In the genomic region with DNA sequence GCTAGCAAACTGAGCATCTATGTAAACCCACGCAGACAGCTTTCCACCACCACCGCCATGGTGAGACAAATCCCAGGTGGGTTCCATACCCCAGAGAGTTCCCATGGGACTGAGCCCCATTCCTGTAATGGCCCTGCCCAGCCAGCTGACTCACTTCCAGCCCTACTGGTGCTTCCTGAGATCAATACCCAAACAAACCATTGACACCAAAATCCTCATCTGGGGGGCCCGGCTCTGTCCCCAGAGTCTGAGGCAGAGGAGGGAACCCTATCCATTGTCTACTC, we compare ENCODE assay signal across 16 cellular contexts. TPM values are rescaled to one million over a fixed set of nuclear protein-coding genes. Genes with fewer than 3 reads are reported as not detected.
A peak's percentile ranks its signal among the peaks of the same experiment; 100 is the strongest.
DNase-seq lines count a peak whose midpoint lies in the region; ATAC-seq, FAIRE-seq and TF ChIP-seq lines count a peak whose summit lies in the region.
"Had no signal": no experiment of that assay in that cellular context is flagged by ENCODE, and none has a peak within 500 bp of the region (broad histone marks: within the 10 kb centered on the region; RNA-seq: fewer than 3 reads in every experiment).

No MANE protein-coding gene starts in this region.

- no peak overlapping the region for H3K27ac Mint-ChIP-seq in osteocyte (ENCODE audit: unreplicated experiment)
- H3K27ac Mint-ChIP-seq: CD8-positive, alpha-beta T cell had no signal

- no peak overlapping the region for H3K4me3 Mint-ChIP-seq in osteocyte (ENCODE audit: unreplicated experiment)
- H3K4me3 Mint-ChIP-seq: CD8-positive, alpha-beta T cell had no signal

- no peaks in the 10 kb centered on the region for H3K36me3 Mint-ChIP-seq in osteocyte (ENCODE audit: unreplicated experiment)
- H3K36me3 Mint-ChIP-seq: CD8-positive, alpha-beta T cell had no signal

- no peak overlapping the region for H3K4me3 ChIP-seq in bronchial epithelial cell (ENCODE audit: low read depth, low read length)
- no peak overlapping the region for H3K4me3 ChIP-seq in H7 (ENCODE audit: insufficient read depth, low read depth, low read length)
- H3K4me3 ChIP-seq: A549, HAP-1 had no signal

- no peaks in the 10 kb centered on the region for H3K9me3 Mint-ChIP-seq in osteocyte (ENCODE audit: unreplicated experiment)
- H3K9me3 Mint-ChIP-seq: CD8-positive, alpha-beta T cell had no signal

- peak; percentile 64 for FAIRE-seq in bronchial epithelial cell (lab: Jason Lieb, UNC)
- FAIRE-seq: A549 had no signal

- DNase-seq in activated CD8-positive, alpha-beta memory T cell treated with anti-CD3 and anti-CD28 coated beads for 24 hours = peak; percentile 44
- DNase-seq in activated CD8-positive, alpha-beta memory T cell treated with anti-CD3 and anti-CD28 coated beads, Interleukin-2, amount 50 U/mL, for 4 hours = no peak
- DNase-seq in bronchial epithelial cell (ENCODE audit: low read depth) = no peak
- peak; percentile 63 for DNase-seq in osteocyte (ENCODE audit: extremely low spot score, unreplicated experiment)
- no peak for DNase-seq in H7
- DNase-seq: AML-193; Calu3; CD8-positive, alpha-beta T cell; DMS79 treated with DMSO at 0.1 percent for 48 hours; GF-D8; GOT3 had no signal

- H3K27me3 Mint-ChIP-seq in osteocyte (ENCODE audit: unreplicated experiment) = peaks cover 4% of the 10 kb centered on the region

- H3K27me3 ChIP-seq in bronchial epithelial cell (ENCODE audit: control insufficient read depth, insufficient read depth, low read length) (no peaks in the 10 kb centered on the region), H7 (ENCODE audit: control insufficient read depth, insufficient read depth, low read length) (no peaks in the 10 kb centered on the region)

- H3K36me3 ChIP-seq in bronchial epithelial cell (ENCODE audit: control insufficient read depth, insufficient read depth, low read length) (no peaks in the 10 kb centered on the region), H7 (replicated peaks; ENCODE audit: control insufficient read depth, insufficient read depth, low read length) (no peaks in the 10 kb centered on the region)
- H3K36me3 ChIP-seq: HAP-1 had no signal

- H3K4me1 Mint-ChIP-seq in osteocyte (ENCODE audit: unreplicated experiment) = no peaks in the 10 kb centered on the region

- ATAC-seq in HG03280 (IDR thresholded peaks at IDR 0.05; ENCODE audit: unreplicated experiment) = no peak
- no peak for ATAC-seq in GM18861 (IDR thresholded peaks at IDR 0.05; ENCODE audit: unreplicated experiment)
- ATAC-seq: A549; CD8-positive, alpha-beta T cell had no signal

- TF ChIP-seq CTCF in bronchial epithelial cell (IDR thresholded peaks at IDR 0.05; ENCODE audit: insufficient read depth, low read length, severe bottlenecking) (no peak), osteocyte (IDR thresholded peaks at IDR 0.05) (no peak)

RNA-seq across cellular contexts. Expression of gene JAKMIP1, which starts 30.1 kb away (rescaled TPM):
- not detected in 2 replicates for total RNA-seq in bronchial epithelial cell
- total RNA-seq in osteocyte = not detected in 2 replicates
- total RNA-seq in H7 (2014; rRNA removed; shearing (Covaris generic)) = 8.2 and 10.3 TPM in 2 replicates
- total RNA-seq: Calu3, HT1080 had no signal

RNA-seq across cellular contexts. Expression of gene WFS1, which starts 39.2 kb away (rescaled TPM):
- total RNA-seq in bronchial epithelial cell (7.9 and 9.9 TPM in 2 replicates), osteocyte (29.2 and 33.7 TPM in 2 replicates)
- 21.0 and 22.6 TPM in 2 replicates for total RNA-seq in H7 (2014; rRNA removed; shearing (Covaris generic))

Comparison
In these comparisons a context has a peak if more than half of its experiments do, and no peak if none do; other contexts are left out.
1. DNase-seq: peak in activated CD8-positive, alpha-beta memory T cell treated with anti-CD3 and anti-CD28 coated beads for 24 hours (single experiment) and osteocyte (single experiment); none in activated CD8-positive, alpha-beta memory T cell treated with anti-CD3 and anti-CD28 coated beads, Interleukin-2, amount 50 U/mL, for 4 hours (single experiment), bronchial epithelial cell (single experiment) and H7 (single experiment).